Comparison of ENCODE assay signal across 18 cellular contexts in genomic region chr15:70061696-70062270, GRCh38. TPM values are rescaled to one million over a fixed set of nuclear protein-coding genes. Genes with fewer than 3 reads are reported as not detected.
A peak's percentile ranks its signal among the peaks of the same experiment; 100 is the strongest.
DNase-seq lines count a peak whose midpoint lies in the region; ATAC-seq and TF ChIP-seq lines count a peak whose summit lies in the region.
"Had no signal": no experiment of that assay in that cellular context is flagged by ENCODE, and none has a peak within 500 bp of the region (broad histone marks: within the 10 kb centered on the region; RNA-seq: fewer than 3 reads in every experiment).

No MANE protein-coding gene starts in this region.

- no peak overlapping the region for H2BK20ac ChIP-seq in H9 (ENCODE audit: low read depth, low read length, poor library complexity, severe bottlenecking)

- no peak overlapping the region for H4K8ac ChIP-seq in H9 (replicated peaks; ENCODE audit: insufficient read length, low read depth, low read length)

- no peak overlapping the region for H2BK15ac ChIP-seq in H9 (ENCODE audit: low read depth, low read length)

- no peak overlapping the region for H3T11ph ChIP-seq in H9 (ENCODE audit: low read length)

- H3K4me2 ChIP-seq in hepatocyte (peak overlapping the region; percentile 56), H9 (ENCODE audit: insufficient read depth, insufficient read length, low read length) (no peak overlapping the region)
- H3K4me2 ChIP-seq: GM23338 had no signal

- no peaks in the 10 kb centered on the region for H3K9me2 ChIP-seq in hepatocyte (replicated peaks; ENCODE audit: insufficient read depth)

- H2BK12ac ChIP-seq in H9 (ENCODE audit: insufficient read length, low read depth, low read length) = no peak overlapping the region

- H2BK5ac ChIP-seq in H9 (ENCODE audit: insufficient read length, low read length) = no peak overlapping the region

- H3K4me3 Mint-ChIP-seq in Calu3 (ENCODE audit: low read depth, unreplicated experiment) = peak overlapping the region; percentile 56
- H3K4me3 Mint-ChIP-seq in H9 = no peak overlapping the region
- H3K4me3 Mint-ChIP-seq: activated naive CD4-positive, alpha-beta T cell treated with anti-CD3 and anti-CD28 coated beads, Interleukin-2, amount 50 U/mL, for 24 hours; effector memory CD8-positive, alpha-beta T cell; GM23338; naive B cell; T-helper 2 cell treated with Interferon-gamma antibody and Interleukin-4, amounts not matched to agents 5 μg/mL and 100 μg/mL, for 36 hours had no signal

- no peak overlapping the region for H4K5ac ChIP-seq in H9 (ENCODE audit: insufficient read length, low read depth, low read length)

- H3K4me1 Mint-ChIP-seq in Calu3 (ENCODE audit: low read depth, unreplicated experiment) (peaks cover 27% of the 10 kb centered on the region), H9 (peaks cover 4 to 10% of the 10 kb centered on the region in 2 experiments; a peak in 2 of 4 replicates)

- H2BK120ac ChIP-seq in H9 (ENCODE audit: low read depth, low read length, poor library complexity, severe bottlenecking) = no peak overlapping the region

- H3K9me3 Mint-ChIP-seq in Calu3 (ENCODE audit: low read depth, unreplicated experiment) (no peaks in the 10 kb centered on the region), H9 (no peaks in the 10 kb centered on the region)
- H3K9me3 Mint-ChIP-seq: activated naive CD4-positive, alpha-beta T cell treated with anti-CD3 and anti-CD28 coated beads, Interleukin-2, amount 50 U/mL, for 24 hours; effector memory CD8-positive, alpha-beta T cell; GM23338; naive B cell; T-helper 2 cell treated with Interferon-gamma antibody and Interleukin-4, amounts not matched to agents 5 μg/mL and 100 μg/mL, for 36 hours had no signal

- H3K79me1 ChIP-seq in H9 (ENCODE audit: insufficient read depth, low read depth, low read length, poor library complexity, severe bottlenecking) = no peaks in the 10 kb centered on the region

- no peak overlapping the region for H3K4ac ChIP-seq in H9 (ENCODE audit: low read depth, low read length)

- H3K27me3 ChIP-seq in hepatocyte = no peaks in the 10 kb centered on the region
- no peaks in the 10 kb centered on the region for H3K27me3 ChIP-seq in skeletal muscle tissue (ENCODE audit: control insufficient read depth in 3 of 3, insufficient read depth in 3 of 3, low read length in 3 of 3)
- no peaks in the 10 kb centered on the region for H3K27me3 ChIP-seq in H9 (ENCODE audit: insufficient read depth, low read length)
- H3K27me3 ChIP-seq in foreskin keratinocyte = no peaks in the 10 kb centered on the region
- H3K27me3 ChIP-seq: left lung had no signal

- no peak overlapping the region for H2AK5ac ChIP-seq in H9 (ENCODE audit: insufficient read length, low read length)

- no peaks in the 10 kb centered on the region for H3K9me3 ChIP-seq in hepatocyte (ENCODE audit: low read depth)
- H3K9me3 ChIP-seq in skeletal muscle tissue (ENCODE audit: control insufficient read depth in 3 of 3, low read length in 3 of 3) = no peaks in the 10 kb centered on the region
- H3K9me3 ChIP-seq in H9 (ENCODE audit: control insufficient read depth, low read depth, low read length) = no peaks in the 10 kb centered on the region
- H3K9me3 ChIP-seq: left lung had no signal

- peaks cover 28% of the 10 kb centered on the region for H3K36me3 Mint-ChIP-seq in Calu3 (ENCODE audit: insufficient read depth, unreplicated experiment)
- H3K36me3 Mint-ChIP-seq in H9 (ENCODE audit: insufficient read depth in 1 of 3, low read depth in 3 of 3) = peaks cover 25 to 91% (median 85%) of the 10 kb centered on the region in 3 experiments

- intact Hi-C loops in Calu3 (cut with micrococcal nuclease; ENCODE audit: unreplicated experiment) = loop anchor here (10.0 kb wide), 1 partner anchor 307 kb away; no protein-coding TSS in a partner anchor

- BruUV-seq in Calu3 (replicated peaks; lab: Mats Ljungman, UMichigan) = no TSS peak

- TF ChIP-seq CTCF in Calu3 (IDR thresholded peaks at IDR 0.05; ENCODE audit: unreplicated experiment) (no peak), hepatocyte (IDR thresholded peaks at IDR 0.05; ENCODE audit: poor library complexity) (no peak), H9 (conservative IDR thresholded peaks at IDR 0.05) (no peak), foreskin keratinocyte (conservative IDR thresholded peaks at IDR 0.05) (no peak)

- no peak overlapping the region for H3K23ac ChIP-seq in H9 (ENCODE audit: insufficient read length, low read depth, low read length)

- H2AFZ ChIP-seq in hepatocyte = no peak overlapping the region
- H2AFZ ChIP-seq in H9 (ENCODE audit: low read length) = no peak overlapping the region
- H2AFZ ChIP-seq: GM23338 had no signal

- peaks cover 2% of the 10 kb centered on the region for H3K79me2 ChIP-seq in hepatocyte
- no peaks in the 10 kb centered on the region for H3K79me2 ChIP-seq in H9 (ENCODE audit: insufficient read depth, low read length)

- no peak overlapping the region for H3K4me3 ChIP-seq in hepatocyte
- peak overlapping the region in 2 of 3 donors; percentile 22 to 27 for H3K4me3 ChIP-seq in skeletal muscle tissue (ENCODE audit: low read length in 3 of 3)
- H3K4me3 ChIP-seq: GM23338, left lung had no signal

- no peak overlapping the region for H3K14ac ChIP-seq in H9 (ENCODE audit: insufficient read depth, low read length)

- peak overlapping the region; percentile 37 for H3K27ac ChIP-seq in angular gyrus (ENCODE audit: low read depth, low read length)
- H3K27ac ChIP-seq in hepatocyte = no peak overlapping the region
- H3K27ac ChIP-seq in skeletal muscle tissue (ENCODE audit: low read depth, low read length) = no peak overlapping the region
- H3K27ac ChIP-seq in H9 (ENCODE audit: insufficient read length, low read depth, low read length) = no peak overlapping the region
- H3K27ac ChIP-seq in foreskin keratinocyte = no peak overlapping the region
- H3K27ac ChIP-seq: left lung had no signal

- CTCF ChIA-PET in Calu3 (lab: Charles Lee) = interaction anchor here (0.5 to 2.0 kb wide), 10 partner anchors 8 to 583 kb away, joined by 3 to 8 read pairs (median 3); partner anchors contain the start of gene TLE3

- H3K56ac ChIP-seq in H9 (ENCODE audit: insufficient read length, low read depth, low read length) = no peak overlapping the region

- H3K9ac ChIP-seq in skeletal muscle tissue (ENCODE audit: low read depth in 1 of 3, low read length in 3 of 3) = peak overlapping the region in 1 of 3 donors; percentile 20
- no peak overlapping the region for H3K9ac ChIP-seq in H9 (ENCODE audit: extremely low read depth, insufficient read length, low read length)

- ATAC-seq in foreskin keratinocyte = no peak
- ATAC-seq: effector memory CD8-positive, alpha-beta T cell; GM23338 had no signal

- H3K23me2 ChIP-seq in H9 (ENCODE audit: insufficient read length, low read depth, low read length, poor library complexity, severe bottlenecking) = no peaks in the 10 kb centered on the region

- H3K27ac Mint-ChIP-seq in Calu3 (ENCODE audit: unreplicated experiment) (peak overlapping the region; percentile 23), H9 (peak overlapping the region in 1 of 3 experiments; percentile 40; a peak in 1 of 7 replicates)
- H3K27ac Mint-ChIP-seq: GM23338; T-helper 2 cell treated with Interferon-gamma antibody and Interleukin-4, amounts not matched to agents 5 μg/mL and 100 μg/mL, for 36 hours had no signal

- WGBS in hepatocyte (ENCODE audit: low lambda C conversion rate, missing lambda C conversion rate) = 81% methylated on average over 15 of the region's 15 CpGs
- WGBS in H9 (ENCODE audit: extremely low coverage, insufficient read length, low lambda C conversion rate) = no CpG with 5 or more reads among the region's 15 CpGs

- H3K4me1 ChIP-seq in hepatocyte (ENCODE audit: insufficient read depth) (peaks cover 26% of the 10 kb centered on the region), skeletal muscle tissue (ENCODE audit: control insufficient read depth in 3 of 3, insufficient read depth in 3 of 3, low read length in 3 of 3) (peaks cover 22 to 36% (median 22%) of the 10 kb centered on the region in 3 donors), H9 (ENCODE audit: insufficient read depth, low read length) (no peaks in the 10 kb centered on the region), foreskin keratinocyte (no peaks in the 10 kb centered on the region)

- no peak overlapping the region for H3K18ac ChIP-seq in H9 (ENCODE audit: insufficient read length, low read depth, low read length)

- DNase-seq in Calu3 (no peak), hepatocyte (ENCODE audit: low spot score) (no peak), H9 (no peak), foreskin keratinocyte (no peak)
- DNase-seq in activated CD4-positive, alpha-beta T cell treated with anti-CD3 and anti-CD28 coated beads, Interleukin-2, amount 50 U/mL, for 1 hour = no peak
- DNase-seq: activated CD4-positive, alpha-beta T cell treated with anti-CD3 and anti-CD28 coated beads for 4 hours; activated T-cell treated with anti-CD3 and anti-CD28 coated beads for 4 hours; central memory CD4-positive, alpha-beta T cell; effector memory CD8-positive, alpha-beta T cell; Karpas-422; naive B cell; stimulated activated CD4-positive, alpha-beta T cell treated with anti-CD3 and anti-CD28 coated beads, Interleukin-1b, Interleukin-23, amount 100 ng/mL, for 48 hours had no signal

- H4K91ac ChIP-seq in H9 (ENCODE audit: insufficient read length, low read depth, low read length) = no peak overlapping the region

- H4K20me1 ChIP-seq in hepatocyte (ENCODE audit: insufficient read depth, poor library complexity, severe bottlenecking) = peaks cover 37% of the 10 kb centered on the region
- H4K20me1 ChIP-seq in H9 (ENCODE audit: control insufficient read depth, insufficient read depth, insufficient read length) = no peaks in the 10 kb centered on the region

- H3K36me3 ChIP-seq in hepatocyte (replicated peaks; ENCODE audit: insufficient read depth, low read depth) (no peaks in the 10 kb centered on the region), skeletal muscle tissue (ENCODE audit: control insufficient read depth in 3 of 3, insufficient read depth in 3 of 3, low read length in 3 of 3) (peaks cover 35 to 69% (median 37%) of the 10 kb centered on the region in 3 donors)

- H3K27me3 Mint-ChIP-seq in Calu3 (ENCODE audit: unreplicated experiment) = no peaks in the 10 kb centered on the region
- H3K27me3 Mint-ChIP-seq in H9 (ENCODE audit: low read depth) = no peaks in the 10 kb centered on the region
- H3K27me3 Mint-ChIP-seq: activated naive CD4-positive, alpha-beta T cell treated with anti-CD3 and anti-CD28 coated beads, Interleukin-2, amount 50 U/mL, for 24 hours; effector memory CD8-positive, alpha-beta T cell; naive B cell had no signal

RNA-seq across cellular contexts. Expression of gene TLE3, which starts 35.9 kb away (rescaled TPM):
- 53.5 and 54.8 TPM in 2 replicates for total RNA-seq in Calu3 (2022)
- 18.0 and 45.9 TPM in 2 replicates for total RNA-seq in hepatocyte
- 21.2 and 32.8 TPM in 2 replicates for polyA plus RNA-seq in hepatocyte
- 13.6 TPM for total RNA-seq in skeletal muscle tissue
- total RNA-seq in H9 (2021) = 91.3 and 98.2 TPM in 2 replicates
- 24.1 and 28.1 TPM in 2 replicates for total RNA-seq in foreskin keratinocyte
- 11.3 and 14.0 TPM in 2 replicates for polyA plus RNA-seq in foreskin keratinocyte
